Comparison of ENCODE assay signal across 13 cellular contexts in the genomic region with DNA sequence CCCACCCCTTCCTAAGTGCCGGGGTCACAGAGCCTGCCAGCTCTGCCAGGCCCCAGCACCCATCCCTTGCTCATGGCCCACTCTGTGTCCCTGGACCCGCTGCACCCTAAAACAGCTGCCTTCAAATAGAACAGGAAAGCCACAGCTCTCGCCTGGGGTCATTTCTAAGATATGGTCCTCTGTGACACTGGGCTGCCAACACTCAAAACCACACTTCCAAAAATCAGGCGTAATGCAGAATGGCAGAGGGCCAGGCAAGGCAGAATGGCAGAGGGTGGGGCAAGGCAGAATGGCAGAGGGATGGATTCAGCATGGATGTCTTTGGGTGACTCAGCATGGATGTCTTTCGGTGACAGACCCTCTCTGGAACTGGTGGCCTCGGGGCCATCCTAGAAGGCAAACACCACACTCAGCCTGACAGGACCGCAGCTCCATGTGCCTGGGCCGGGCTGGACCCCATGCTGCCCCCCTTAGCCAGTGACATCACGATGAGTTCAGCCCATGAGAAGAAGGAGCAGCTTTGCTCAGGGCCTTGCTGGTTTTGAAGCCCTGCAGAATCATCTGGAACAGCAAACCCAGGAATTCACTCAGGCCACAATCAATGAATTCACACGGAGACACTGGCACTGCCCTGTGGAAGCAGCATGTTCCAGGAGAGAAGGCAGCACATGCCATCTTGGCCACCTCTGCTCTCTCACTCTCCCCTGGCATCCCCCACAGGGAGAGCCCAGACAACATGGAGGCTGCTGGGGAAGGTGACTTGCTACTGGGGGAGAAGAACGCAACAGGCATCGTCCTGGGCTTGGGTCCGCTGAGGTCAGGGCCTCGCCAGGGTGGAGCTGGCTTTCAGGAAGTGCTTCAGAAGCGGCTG. TPM values are rescaled to one million over a fixed set of nuclear protein-coding genes. Genes with fewer than 3 reads are reported as not detected.
A peak's percentile ranks its signal among the peaks of the same experiment; 100 is the strongest.
DNase-seq lines count a peak whose midpoint lies in the region; ATAC-seq and TF ChIP-seq lines count a peak whose summit lies in the region.
"Not testable (repeated sequence)": the region's sequence is repeated elsewhere in the genome, so short reads cannot be mapped to it uniquely, and the experiment has no call there.
"Had no signal": no experiment of that assay in that cellular context is flagged by ENCODE, and none has a peak within 500 bp of the region (broad histone marks: within the 10 kb centered on the region; RNA-seq: fewer than 3 reads in every experiment).

No MANE protein-coding gene starts in this region.

- not testable (repeated sequence) for H3K27me3 Mint-ChIP-seq in CD14-positive monocyte (ENCODE audit: low read depth in 3 of 3); MCF 10A (ENCODE audit: insufficient read depth, unreplicated experiment)

- not testable (repeated sequence) for TF ChIP-seq CTCF in CD14-positive monocyte (IDR thresholded peaks at IDR 0.05); RWPE1 (conservative IDR thresholded peaks at IDR 0.05; ENCODE audit: low read depth); MCF 10A (IDR thresholded peaks at IDR 0.05; ENCODE audit: unreplicated experiment); heart left ventricle (IDR thresholded peaks at IDR 0.05)

- H3K9me3 Mint-ChIP-seq in CD14-positive monocyte; MCF 10A (ENCODE audit: unreplicated experiment): not testable (repeated sequence)

- H3K27ac Mint-ChIP-seq in CD14-positive monocyte; MCF 10A (ENCODE audit: low read depth, unreplicated experiment): not testable (repeated sequence)

- intact Hi-C loops in CD14-positive monocyte (cut with micrococcal nuclease) (loop anchor here in 1 of 2 donors (5.0 kb wide), 1 partner anchor 79 kb away; no protein-coding TSS in a partner anchor), heart left ventricle (cut with DNase I) (loop anchor here in 7 of 10 donors (5.0 to 10.0 kb wide), 3 partner anchors 77 to 94 kb away; no protein-coding TSS in a partner anchor), sciatic nerve (cut with DNase I) (loop anchor here (5.0 kb wide), 1 partner anchor 84 kb away; no protein-coding TSS in a partner anchor)
- intact Hi-C loops in MCF 10A (cut with micrococcal nuclease), result not testable (repeated sequence)

- not testable (repeated sequence) for H3K36me3 Mint-ChIP-seq in CD14-positive monocyte; MCF 10A (ENCODE audit: insufficient read depth, unreplicated experiment)

- CTCF ChIA-PET in RWPE1 (lab: Yijun Ruan, JAX), result not testable (repeated sequence)
- CTCF ChIA-PET in MCF 10A (lab: Yijun Ruan, JAX), result interaction anchor here (0.7 kb wide), 1 partner anchor 394 kb away, joined by 3 read pairs; no protein-coding TSS in a partner anchor

- not testable (repeated sequence) for H3K27me3 ChIP-seq in heart left ventricle

- POLR2A ChIA-PET in RWPE1 (lab: Yijun Ruan, JAX; ENCODE audit: low non-redundant PET); MCF 10A (lab: Yijun Ruan, JAX): not testable (repeated sequence)

- not testable (repeated sequence) for H3K9me3 ChIP-seq in heart left ventricle

- H3K4me3 Mint-ChIP-seq in CD14-positive monocyte; MCF 10A (ENCODE audit: unreplicated experiment): not testable (repeated sequence)

- not testable (repeated sequence) for H3K4me3 ChIP-seq in heart left ventricle

- H3K36me3 ChIP-seq in heart left ventricle, result peaks cover 0 to 22% (median 0%) of the 10 kb centered on the region in 9 donors

- not testable (repeated sequence) for H3K4me1 Mint-ChIP-seq in CD14-positive monocyte; MCF 10A (ENCODE audit: insufficient read depth, unreplicated experiment)

- not testable (repeated sequence) for ATAC-seq in heart left ventricle, sciatic nerve

- TF ChIP-seq POLR2A in heart left ventricle (IDR thresholded peaks at IDR 0.05), result not testable (repeated sequence)

- DNase-seq in CD14-positive monocyte (ENCODE audit: low spot score) (peak; percentile 45), MCF 10A (ENCODE audit: unreplicated experiment) (peak; percentile 26), heart left ventricle (peak in 4 of 5 donors; percentile 5 to 11 (median 10)), medulla oblongata (ENCODE audit: extremely low spot score) (peak; percentile 1), sciatic nerve (ENCODE audit: low spot score) (peak; percentile 51), ureter (ENCODE audit: low spot score) (peak; percentile 41)
- DNase-seq in RWPE1 (ENCODE audit: low spot score), result not testable (repeated sequence)
- DNase-seq in activated CD8-positive, alpha-beta memory T cell treated with anti-CD3 and anti-CD28 coated beads, Interleukin-2, amount 50 U/mL, for 48 hours, result peak; percentile 32

- not testable (repeated sequence) for BruUV-seq in MCF 10A (replicated peaks; lab: Mats Ljungman, UMichigan)

- 88 to 92% (median 90%) methylated on average over 10 to 14 of the region's 15 CpGs for WGBS in heart left ventricle, 4 donors

- not testable (repeated sequence) for H3K4me1 ChIP-seq in heart left ventricle

- H3K27ac ChIP-seq in RWPE1, result peak overlapping the region; percentile 42
- H3K27ac ChIP-seq in heart left ventricle, result not testable (repeated sequence)

RNA-seq across cellular contexts. Expression of a gene that starts 9.0 kb away (rescaled TPM):
- not detected for polyA plus RNA-seq in CD14-positive monocyte
- total RNA-seq in MCF 10A (2022), result 2.0 and 7.0 TPM in 2 replicates
- total RNA-seq in heart left ventricle, result 10 to 100 TPM in 6 of 9 donors, 1 to 10 TPM in 3; 6.6 to 25.0 (median 10.8) TPM
- 10 to 100 TPM in 1 of 2 donors, 1 to 10 TPM in 1; 6.3 to 12.5 TPM for polyA plus RNA-seq in heart left ventricle
- 4.9 TPM for total RNA-seq in sciatic nerve
- total RNA-seq in ureter, result 39.5 TPM
- polyA plus RNA-seq: immature natural killer cell had no signal

RNA-seq across cellular contexts. Expression of a gene that starts 50.8 kb away (rescaled TPM):
- 1 to 10 TPM; 5.3 to 9.3 TPM for polyA plus RNA-seq in CD14-positive monocyte
- 44.9 and 48.9 TPM in 2 replicates for total RNA-seq in MCF 10A (2022)
- 10 to 100 TPM; 17.9 to 32.1 (median 23.9) TPM for total RNA-seq in heart left ventricle
- polyA plus RNA-seq in heart left ventricle, result 10 to 100 TPM; 17.5 to 19.5 TPM
- total RNA-seq in sciatic nerve, result 38.5 TPM
- 63.6 TPM for total RNA-seq in ureter

RNA-seq across cellular contexts. Expression of a gene that starts 50.9 kb away (rescaled TPM):
- polyA plus RNA-seq in CD14-positive monocyte (1 to 10 TPM in 1 of 2 donors, not detected in 1; 1.2 TPM), heart left ventricle (1 to 10 TPM in 1 of 2 donors, under 1 TPM in 1; 0.19 to 1.8 TPM)
- total RNA-seq in MCF 10A (2022) (13.7 and 21.4 TPM in 2 replicates), heart left ventricle (1 to 10 TPM in 2 of 9 donors, under 1 TPM in 7; 0.31 to 4.2 (median 0.49) TPM), sciatic nerve (0.89 TPM), ureter (1.7 TPM)

RNA-seq across cellular contexts. Expression of a gene that starts 57.2 kb away (rescaled TPM):
- not detected for polyA plus RNA-seq in CD14-positive monocyte
- 0.17 TPM in 1 of 2 replicates, not detected in the other for total RNA-seq in MCF 10A (2022)
- 10 to 100 TPM in 5 of 9 donors, 1 to 10 TPM in 4; 5.1 to 26.5 (median 10.2) TPM for total RNA-seq in heart left ventricle
- polyA plus RNA-seq in heart left ventricle, result 1 to 10 TPM; 3.0 to 8.8 TPM
- 1.9 TPM for total RNA-seq in sciatic nerve
- total RNA-seq in ureter, result 15.6 TPM
- total RNA-seq: activated T-helper 1 cell treated with anti-CD3 and anti-CD28 coated beads, Interleukin-12 subunit alpha, Interleukin-12 subunit beta, Interleukin-2, Interleukin-4 antibody, amounts not matched to agents 30 ng/mL and 10 ng/mL and 1 ng/mL, durations not matched to agents 14 hours and 24 hours and 36 hours; glomerular endothelial cell; SJSA1 had no signal
- polyA plus RNA-seq: AG04450, immature natural killer cell had no signal
